Comparison of ENCODE assay signal across 25 cellular contexts in genomic region chr4:185583813-185584212, GRCh38. TPM values are rescaled to one million over a fixed set of nuclear protein-coding genes. Genes with fewer than 3 reads are reported as not detected.
"Had no signal": no experiment of that assay in that cellular context is flagged by ENCODE, and none has a peak within 500 bp of the region (broad histone marks: within the 10 kb centered on the region; RNA-seq: fewer than 3 reads in every experiment).

No MANE protein-coding gene starts in this region.

- DNase-seq: hippocampal formation; kidney glomerular epithelial cell; left cardiac atrium; lower lobe of right lung; mammary epithelial cell; mesenchymal stem cell; naive thymus-derived CD8-positive, alpha-beta T cell; small intestine; spleen; stimulated activated CD4-positive, alpha-beta T cell treated with anti-CD3 and anti-CD28 coated beads, Interleukin-1b, Interleukin-23, amount 100 ng/mL, for 48 hours; stimulated activated CD4-positive, alpha-beta T cell treated with anti-CD3 and anti-CD28 coated beads, Interleukin-2, amount 100 ng/mL, for 48 hours; stimulated activated CD4-positive, alpha-beta T cell treated with anti-CD3 and anti-CD28 coated beads, Interleukin-4, amount 100 ng/mL, for 4 hours; stimulated activated CD8-positive, alpha-beta memory T cell treated with anti-CD3 and anti-CD28 coated beads, Interleukin-4, amount 100 ng/mL, for 48 hours; stimulated activated naive CD8-positive, alpha-beta T cell treated with anti-CD3 and anti-CD28 coated beads, Interleukin-15, Interleukin-2, amounts not matched to agents 100 U/mL and 50 U/mL, for 24 hours; stomach; testis; thyroid gland; transverse colon; upper lobe of left lung had no signal

- H3K79me2 ChIP-seq: parathyroid adenoma had no signal

- H3K4me3 ChIP-seq: lower lobe of right lung, right atrium auricular region, spleen, stomach, testis, thyroid gland, transverse colon, upper lobe of left lung, vagina had no signal

- H3K27ac ChIP-seq: lower lobe of right lung, parathyroid adenoma, spleen, stomach, testis, thyroid gland, transverse colon, upper lobe of left lung, vagina had no signal

- H3K9me3 ChIP-seq: lower lobe of right lung, right atrium auricular region, spleen, stomach, testis, thyroid gland, transverse colon, upper lobe of left lung, vagina had no signal

- FAIRE-seq: keratinocyte, small intestine had no signal

- H3K4me1 ChIP-seq: lower lobe of right lung, parathyroid adenoma, right atrium auricular region, stomach, testis, thyroid gland, transverse colon, upper lobe of left lung, vagina had no signal

- H3K27me3 ChIP-seq: right atrium auricular region, testis, thyroid gland, transverse colon, upper lobe of left lung, vagina had no signal

- ATAC-seq: lower lobe of right lung; naive thymus-derived CD8-positive, alpha-beta T cell; sciatic nerve; stimulated activated memory B cell treated with anti-CD40 and anti-IgM and Interleukin-4, amounts not matched to agents 10 μg/mL and 1 μg/mL and 100 μg/mL, for 72 hours; stimulated activated naive CD8-positive, alpha-beta T cell treated with anti-CD3 and anti-CD28 coated beads, Interleukin-15, Interleukin-2, amounts not matched to agents 100 U/mL and 50 U/mL, for 24 hours had no signal

- H2AFZ ChIP-seq: parathyroid adenoma had no signal

- H3K9ac ChIP-seq: parathyroid adenoma had no signal

- H3K36me3 ChIP-seq: lower lobe of right lung, transverse colon, upper lobe of left lung, vagina had no signal

RNA-seq across cellular contexts. Expression of gene PDLIM3, which starts 48.5 kb away (rescaled TPM):
- total RNA-seq: naive thymus-derived CD8-positive, alpha-beta T cell had no signal
- polyA plus RNA-seq: keratinocyte; naive thymus-derived CD8-positive, alpha-beta T cell had no signal
